18 cellular contexts compared by ENCODE assay signal in genomic region chr3:73401058-73401457, GRCh38.
DNase-seq lines count a peak whose midpoint lies in the region; ATAC-seq, FAIRE-seq and TF ChIP-seq lines count a peak whose summit lies in the region.
"Had no signal": no experiment of that assay in that cellular context is flagged by ENCODE, and none has a peak within 500 bp of the region (broad histone marks: within the 10 kb centered on the region; RNA-seq: fewer than 3 reads in every experiment).

No MANE protein-coding gene starts in this region.

- CTCF ChIA-PET in endothelial cell of umbilical vein (lab: Charles Lee): no interaction called here

- FAIRE-seq in endothelial cell of umbilical vein (lab: Jason Lieb, UNC): no peak
- FAIRE-seq: A549 had no signal

- H3K4me2 ChIP-seq in endothelial cell of umbilical vein (ENCODE audit: insufficient read depth, low read length): no peak overlapping the region
- H3K4me2 ChIP-seq: A549 had no signal

- TF ChIP-seq CTCF in right atrium auricular region (IDR thresholded peaks at IDR 0.05): no peak
- TF ChIP-seq CTCF in endothelial cell of umbilical vein (IDR thresholded peaks at IDR 0.05; ENCODE audit: extremely low read depth in 1 of 2, insufficient read depth in 1 of 2, low read depth in 1 of 2, low read length in 2 of 2): no peak
- no peak for TF ChIP-seq CTCF in vagina (IDR thresholded peaks at IDR 0.05)

- H3K9me1 ChIP-seq in endothelial cell of umbilical vein (replicated peaks; ENCODE audit: control insufficient read depth, extremely low read depth, insufficient read depth, low read length): no peaks in the 10 kb centered on the region

- POLR2A ChIA-PET in endothelial cell of umbilical vein (lab: Charles Lee): no interaction called here

- H3K9ac ChIP-seq in endothelial cell of umbilical vein (replicated peaks; ENCODE audit: extremely low read depth, insufficient read depth, low read length): no peak overlapping the region

- intact Hi-C loops in Right ventricle myocardium superior (cut with DNase I): no loop called here
- intact Hi-C loops in endothelial cell of umbilical vein (cut with micrococcal nuclease): no loop called here
- intact Hi-C loops in vagina (cut with DNase I): no loop called here

- H2AFZ ChIP-seq in endothelial cell of umbilical vein (ENCODE audit: low read depth, low read length): no peak overlapping the region

- H3K27me3 ChIP-seq in right atrium auricular region (no peaks in the 10 kb centered on the region), endothelial cell of umbilical vein (ENCODE audit: control insufficient read depth in 2 of 2, insufficient read depth in 2 of 2, low read length in 2 of 2) (no peaks in the 10 kb centered on the region), vagina (no peaks in the 10 kb centered on the region)
- H3K27me3 ChIP-seq: ovary, thyroid gland had no signal

- TF ChIP-seq POLR2A in endothelial cell of umbilical vein (IDR thresholded peaks at IDR 0.05; ENCODE audit: low read depth, low read length) (no peak), vagina (IDR thresholded peaks at IDR 0.05) (no peak)

- H3K4me3 ChIP-seq in right atrium auricular region (no peak overlapping the region), endothelial cell of umbilical vein (replicated peaks in 1 of 3; ENCODE audit: insufficient read depth in 1 of 3, low read depth in 1 of 3, low read length in 3 of 3) (no peak overlapping the region), mesodermal cell (ENCODE audit: extremely low read depth, insufficient read depth, low read length, poor library complexity, severe bottlenecking) (no peak overlapping the region), vagina (no peak overlapping the region)
- H3K4me3 ChIP-seq: A549, ovary, skin epidermis, thyroid gland had no signal

- no TSS peak for BruUV-seq in endothelial cell of umbilical vein (replicated peaks; lab: Mats Ljungman, UMichigan)

- no peaks in the 10 kb centered on the region for H4K20me1 ChIP-seq in endothelial cell of umbilical vein (replicated peaks; ENCODE audit: control insufficient read depth, extremely low read depth, insufficient read depth, low read length)

- peak; percentile 15 for ATAC-seq in Right ventricle myocardium superior (ENCODE audit: poor library complexity)
- ATAC-seq in HG03095 (IDR thresholded peaks at IDR 0.05; ENCODE audit: unreplicated experiment): no peak
- ATAC-seq: A549 had no signal

- no peak overlapping the region for H3K27ac ChIP-seq in right atrium auricular region
- H3K27ac ChIP-seq in endothelial cell of umbilical vein (ENCODE audit: insufficient read depth, low read depth, low read length): no peak overlapping the region
- peak overlapping the region; percentile 38 for H3K27ac ChIP-seq in mesodermal cell (ENCODE audit: low read depth, low read length, severe bottlenecking)
- peak overlapping the region; percentile 57 for H3K27ac ChIP-seq in vagina
- H3K27ac ChIP-seq: A549, skin epidermis, thyroid gland had no signal

- peaks cover 0 to 24% of the 10 kb centered on the region in 2 donors for H3K4me1 ChIP-seq in right atrium auricular region
- H3K4me1 ChIP-seq in endothelial cell of umbilical vein (ENCODE audit: control insufficient read depth, extremely low read depth, insufficient read depth, low read length): no peaks in the 10 kb centered on the region
- no peaks in the 10 kb centered on the region for H3K4me1 ChIP-seq in mesodermal cell (ENCODE audit: control insufficient read depth, insufficient read depth, low read length, poor library complexity, severe bottlenecking)
- H3K4me1 ChIP-seq in vagina: peaks cover 34% of the 10 kb centered on the region
- H3K4me1 ChIP-seq: A549 had no signal

- no peaks in the 10 kb centered on the region for H3K79me2 ChIP-seq in endothelial cell of umbilical vein (ENCODE audit: control insufficient read depth, insufficient read depth, low read length)

- DNase-seq in Right ventricle myocardium superior: peak; percentile 43
- no peak for DNase-seq in right atrium auricular region (ENCODE audit: low spot score)
- DNase-seq in endothelial cell of umbilical vein (ENCODE audit: low read depth, low spot score): no peak
- peak in 1 of 2 donors; percentile 89 for DNase-seq in vagina (ENCODE audit: extremely low spot score in 2 of 2)
- no peak for DNase-seq in AML-193 (lab: John Stamatoyannopoulos, UW)
- no peak for DNase-seq in NCI-H446 (lab: John Stamatoyannopoulos, UW)
- DNase-seq: activated CD4-positive, CD25-positive, alpha-beta regulatory T cell treated with anti-CD3 and anti-CD28 coated beads, Interleukin-2, amount 50 U/mL, for 72 hours; glutamatergic neuron; MM.1S; NCI-H2029; NCI-H510A treated with DMSO at 0.1 percent for 48 hours; SIG-M5 had no signal

- H3K36me3 ChIP-seq in right atrium auricular region (peaks cover 6% of the 10 kb centered on the region), endothelial cell of umbilical vein (ENCODE audit: control insufficient read depth in 2 of 2, extremely low read depth in 1 of 2, insufficient read depth in 2 of 2, low read length in 2 of 2) (no peaks in the 10 kb centered on the region), mesodermal cell (ENCODE audit: control insufficient read depth, insufficient read depth, low read length) (peaks cover 4% of the 10 kb centered on the region), vagina (no peaks in the 10 kb centered on the region)
- H3K36me3 ChIP-seq: ovary, thyroid gland had no signal

- WGBS in mesodermal cell (ENCODE audit: insufficient coverage in 2 of 2), 2 experiments: 91 to 92% methylated on average over 4 to 6 of the region's 6 CpGs

- H3K9me3 ChIP-seq in right atrium auricular region (no peaks in the 10 kb centered on the region), endothelial cell of umbilical vein (replicated peaks; ENCODE audit: control insufficient read depth, insufficient read depth, low read length) (no peaks in the 10 kb centered on the region), mesodermal cell (ENCODE audit: control insufficient read depth, low read length) (no peaks in the 10 kb centered on the region), vagina (no peaks in the 10 kb centered on the region)
- H3K9me3 ChIP-seq: A549, ovary, thyroid gland had no signal

- dilution Hi-C loops in endothelial cell of umbilical vein (cut with MboI; ENCODE audit: extremely low pct_ligation_motif_present, low sequenced_read_pairs): no loop called here

TF ChIP-seq in endothelial cell of umbilical vein, 7 proteins besides CTCF, POLR2A, EP300 and RAD21:
- TF ChIP-seq EZH2 (IDR thresholded peaks at IDR 0.05; ENCODE audit: borderline replicate concordance, low read depth, low read length, severe bottlenecking) (no peak), GATA2 (IDR thresholded peaks at IDR 0.05; ENCODE audit: insufficient read depth, insufficient read length, low read depth, low read length) (peak; percentile 39)

Comparison
In these comparisons a context has a peak if more than half of its experiments do, and no peak if none do; other contexts are left out.
1. H3K27ac ChIP-seq: peak in mesodermal cell (single experiment) and vagina (single experiment); none in right atrium auricular region (0 of 2) and endothelial cell of umbilical vein (single experiment).